Comparison of ENCODE assay signal across 1 cellular context in genomic region chr1:182485861-182486260, GRCh38.
TF ChIP-seq lines count a peak whose summit lies in the region.

No MANE protein-coding gene starts in this region.

TF ChIP-seq in K562, 482 proteins besides CTCF, POLR2A, EP300 and RAD21 (continued from another document):
- TF ChIP-seq ZBTB40 (IDR thresholded peaks at IDR 0.05) = peak; percentile 64
- no peak for TF ChIP-seq ZBTB40 (CRISPR knock-in tag; IDR thresholded peaks at IDR 0.05)
- peak; percentile 24; the same call in 1 of the 2 replicates for TF ChIP-seq CEBPB (tag; IDR thresholded peaks at IDR 0.05)
TF ChIP-seq in K562: peak in this region for 3.
